In the genomic region with DNA sequence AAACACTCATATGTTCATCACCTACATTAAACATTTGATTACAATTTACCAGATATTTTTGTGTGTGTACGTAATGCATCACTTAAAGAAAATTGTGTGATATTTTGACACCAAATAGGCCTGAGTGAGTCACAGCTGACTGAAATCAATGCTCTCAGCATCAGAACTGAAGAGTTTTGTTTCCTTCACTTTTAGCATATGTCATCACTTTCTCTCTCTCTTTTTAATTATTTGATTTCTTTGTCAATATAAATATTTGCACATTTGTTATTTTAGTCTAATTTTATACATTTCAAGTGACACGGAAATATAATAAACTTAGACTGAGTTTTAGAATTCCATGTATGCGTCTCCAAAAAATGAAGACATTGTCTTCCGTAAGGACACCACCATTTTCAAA, we compare ENCODE assay signal across 33 cellular contexts.
"Had no signal": no experiment of that assay in that cellular context is flagged by ENCODE, and none has a peak within 500 bp of the region (broad histone marks: within the 10 kb centered on the region; RNA-seq: fewer than 3 reads in every experiment).

No MANE protein-coding gene starts in this region.

- H3K36me3 ChIP-seq: MG63, SJCRH30 had no signal

- H3K27me3 ChIP-seq: MG63, SJCRH30 had no signal

- H3K4me1 ChIP-seq: SJCRH30 had no signal

- ATAC-seq: activated CD8-positive, alpha-beta memory T cell treated with anti-CD3 and anti-CD28 coated beads, Interleukin-2, amount 10 ng/mL, durations not matched to agents 7 days and 5 days; activated naive CD8-positive, alpha-beta T cell treated with anti-CD3 and anti-CD28 coated beads, Interleukin-2, amount 50 U/mL, for 24 hours; PC-3; Right ventricle myocardium inferior had no signal

- H3K9me3 ChIP-seq: MG63, SJCRH30 had no signal

- DNase-seq: activated B cell treated with CpG ODN at 0.5 μM for 24 hours; activated CD4-positive, alpha-beta memory T cell treated with anti-CD3 and anti-CD28 coated beads for 36 hours; activated CD4-positive, alpha-beta T cell treated with anti-CD3 and anti-CD28 coated beads for 4 hours; activated CD4-positive, alpha-beta T cell treated with anti-CD3 and anti-CD28 coated beads, Interleukin-2, amount 50 U/mL, for 1 hour; activated CD4-positive, CD25-positive, alpha-beta regulatory T cell treated with anti-CD3 and anti-CD28 coated beads, Interleukin-2, amount 50 U/mL, for 72 hours; activated CD8-positive, alpha-beta memory T cell treated with anti-CD3 and anti-CD28 coated beads for 24 hours; activated CD8-positive, alpha-beta memory T cell treated with anti-CD3 and anti-CD28 coated beads, Interleukin-2, amount 10 ng/mL, durations not matched to agents 7 days and 5 days; activated CD8-positive, alpha-beta memory T cell treated with anti-CD3 and anti-CD28 coated beads, Interleukin-2, amount 50 U/mL, for 48 hours; activated effector memory CD4-positive, alpha-beta T cell treated with Interleukin-2 at 50 U/mL for 16 hours; activated naive CD4-positive, alpha-beta T cell treated with anti-CD3 and anti-CD28 coated beads, Interleukin-2, amount 10 ng/mL, durations not matched to agents 7 days and 5 days; activated naive CD8-positive, alpha-beta T cell treated with anti-CD3 and anti-CD28 coated beads, Interleukin-2, amount 50 U/mL, for 24 hours; activated T-cell treated with anti-CD3 and anti-CD28 coated beads, Interleukin-2, amount 50 U/mL, for 48 hours; anterior cingulate cortex; caudate nucleus; cerebellar nuclear complex; Kasumi-1; MG63; NCI-H1105; NCI-H1417 treated with DMSO at 0.1 percent for 48 hours; NCI-H187 treated with DMSO at 0.1 percent for 48 hours; NCI-H2081; NCI-H2171 treated with DMSO at 0.1 percent for 48 hours; NCI-H226; NCI-H446 treated with DMSO at 0.1 percent for 48 hours; NCI-H524; PC-3; SJCRH30; T1000 had no signal

- H3K4me3 ChIP-seq: MG63, SJCRH30, SK-N-MC had no signal

- FAIRE-seq: bronchial epithelial cell had no signal

- H3K27ac ChIP-seq: RWPE1, SJCRH30, SK-N-MC, VCaP had no signal
